Comparison of ENCODE assay signal across 8 cellular contexts in genomic region chr13:110593430-110594130, GRCh38. TPM values are rescaled to one million over a fixed set of nuclear protein-coding genes. Genes with fewer than 3 reads are reported as not detected.
DNase-seq lines count a peak whose midpoint lies in the region; ATAC-seq and TF ChIP-seq lines count a peak whose summit lies in the region.

No MANE protein-coding gene starts in this region.

- in situ Hi-C loops in KBM-7 (cut with MboI; ENCODE audit: low pct_unique_long_range_greater_than_20kb, low sequenced_read_pairs) = no loop called here

- no peaks in the 10 kb centered on the region for H3K36me3 ChIP-seq in esophagus squamous epithelium

- no peaks in the 10 kb centered on the region for H3K27me3 ChIP-seq in esophagus squamous epithelium

- no peak overlapping the region for H3K27ac ChIP-seq in esophagus squamous epithelium

- no peaks in the 10 kb centered on the region for H3K9me3 Mint-ChIP-seq in nephron

- no peak overlapping the region for H3K27ac Mint-ChIP-seq in nephron

- TF ChIP-seq CTCF in esophagus squamous epithelium (IDR thresholded peaks at IDR 0.05) = peak; percentile 34 to 71 (median 62)
- TF ChIP-seq CTCF in nephron (IDR thresholded peaks at IDR 0.05; ENCODE audit: unreplicated experiment in 3 of 3) = peak; percentile 59 to 80 (median 61)
- TF ChIP-seq CTCF in omental fat pad (IDR thresholded peaks at IDR 0.05) = no peak

- ATAC-seq in GM21529 (IDR thresholded peaks at IDR 0.05; ENCODE audit: unreplicated experiment) (peak; percentile 95), omental fat pad (ENCODE audit: low FRiP score) (no peak)

- H3K4me1 Mint-ChIP-seq in nephron = no peaks in the 10 kb centered on the region

- peaks cover 0 to 25% (median 3%) of the 10 kb centered on the region in 3 donors for H3K4me1 ChIP-seq in esophagus squamous epithelium

- peaks cover 6% of the 10 kb centered on the region for H3K27me3 Mint-ChIP-seq in nephron (ENCODE audit: low read depth)

- no peaks in the 10 kb centered on the region for H3K9me3 ChIP-seq in esophagus squamous epithelium

- 41 to 42% methylated on average over 6 of the region's 6 CpGs for WGBS in esophagus squamous epithelium, 2 donors

- no peaks in the 10 kb centered on the region for H3K36me3 Mint-ChIP-seq in nephron (ENCODE audit: low read depth)

- intact Hi-C loops in esophagus squamous epithelium (cut with DNase I) = loop anchor here (5.0 kb wide), 1 partner anchor 224 kb away; no protein-coding TSS in a partner anchor

- no peak overlapping the region for H3K4me3 Mint-ChIP-seq in nephron

- H3K4me3 ChIP-seq in esophagus squamous epithelium = no peak overlapping the region

- no peak for TF ChIP-seq POLR2A in esophagus squamous epithelium (IDR thresholded peaks at IDR 0.05)

- DNase-seq in stimulated activated CD4-positive, alpha-beta T cell treated with anti-CD3 and anti-CD28 coated beads, Interleukin-15, amount 100 ng/mL, for 24 hours = peak; percentile 18
- DNase-seq in stimulated activated CD4-positive, alpha-beta T cell treated with anti-CD3 and anti-CD28 coated beads, Interleukin-2, amount 100 ng/mL, for 48 hours = no peak
- DNase-seq in KBM-7 (peak; percentile 73), SIG-M5 treated with dmso at 0.1 percent for 504 hours (lab: John Stamatoyannopoulos, UW; ENCODE audit: unreplicated experiment) (peak; percentile 81), esophagus squamous epithelium (lab: John Stamatoyannopoulos, UW) (no peak), omental fat pad (ENCODE audit: low spot score) (no peak)

RNA-seq across cellular contexts. Expression of gene NAXD, which starts 21.8 kb away (rescaled TPM):
- 10 to 100 TPM; 14.5 to 25.2 (median 17.4) TPM for total RNA-seq in esophagus squamous epithelium
- total RNA-seq in omental fat pad = 10 to 100 TPM; 20.4 to 25.8 (median 24.2) TPM

RNA-seq across cellular contexts. Expression of gene RAB20, which starts 32.1 kb away (rescaled TPM):
- total RNA-seq in esophagus squamous epithelium (1 to 10 TPM; 1.3 to 7.2 (median 4.3) TPM), omental fat pad (10 to 100 TPM; 34.7 to 67.9 (median 49.4) TPM)

Comparison
In these comparisons a context has a peak if more than half of its experiments do, and no peak if none do; other contexts are left out.
1. DNase-seq: peak in stimulated activated CD4-positive, alpha-beta T cell treated with anti-CD3 and anti-CD28 coated beads, Interleukin-15, amount 100 ng/mL, for 24 hours (single experiment), KBM-7 (single experiment) and SIG-M5 treated with dmso at 0.1 percent for 504 hours (single experiment); none in stimulated activated CD4-positive, alpha-beta T cell treated with anti-CD3 and anti-CD28 coated beads, Interleukin-2, amount 100 ng/mL, for 48 hours (0 of 2), esophagus squamous epithelium (single experiment) and omental fat pad (single experiment).
2. CTCF ChIP-seq: peak in esophagus squamous epithelium (6 of 6) and nephron (3 of 3); none in omental fat pad (0 of 3).
3. RNA of gene RAB20, which starts 32.1 kb away (total RNA-seq): 34.7 to 67.9 TPM in omental fat pad; 1.3 to 7.2 TPM in esophagus squamous epithelium; every median in the first group is over 4 times any median in the second.